1 cellular context compared by ENCODE assay signal in genomic region chr1:198713081-198713480, GRCh38.
TF ChIP-seq lines count a peak whose summit lies in the region.

No MANE protein-coding gene starts in this region.

TF ChIP-seq in GM12878, 131 proteins besides CTCF, POLR2A, EP300 and RAD21 (continued from another document):
- TF ChIP-seq CEBPZ (IDR thresholded peaks at IDR 0.05; ENCODE audit: low read depth, low read length), result no peak
- TF ChIP-seq ASH2L (IDR thresholded peaks at IDR 0.05; ENCODE audit: borderline replicate concordance, low read depth), result no peak
- no peak for TF ChIP-seq ZNF274 (IDR thresholded peaks at IDR 0.05; ENCODE audit: insufficient read depth, insufficient read length)
- no peak for TF ChIP-seq JUND (IDR thresholded peaks at IDR 0.05; ENCODE audit: low read depth, low read length)
- TF ChIP-seq, protein P1, sequence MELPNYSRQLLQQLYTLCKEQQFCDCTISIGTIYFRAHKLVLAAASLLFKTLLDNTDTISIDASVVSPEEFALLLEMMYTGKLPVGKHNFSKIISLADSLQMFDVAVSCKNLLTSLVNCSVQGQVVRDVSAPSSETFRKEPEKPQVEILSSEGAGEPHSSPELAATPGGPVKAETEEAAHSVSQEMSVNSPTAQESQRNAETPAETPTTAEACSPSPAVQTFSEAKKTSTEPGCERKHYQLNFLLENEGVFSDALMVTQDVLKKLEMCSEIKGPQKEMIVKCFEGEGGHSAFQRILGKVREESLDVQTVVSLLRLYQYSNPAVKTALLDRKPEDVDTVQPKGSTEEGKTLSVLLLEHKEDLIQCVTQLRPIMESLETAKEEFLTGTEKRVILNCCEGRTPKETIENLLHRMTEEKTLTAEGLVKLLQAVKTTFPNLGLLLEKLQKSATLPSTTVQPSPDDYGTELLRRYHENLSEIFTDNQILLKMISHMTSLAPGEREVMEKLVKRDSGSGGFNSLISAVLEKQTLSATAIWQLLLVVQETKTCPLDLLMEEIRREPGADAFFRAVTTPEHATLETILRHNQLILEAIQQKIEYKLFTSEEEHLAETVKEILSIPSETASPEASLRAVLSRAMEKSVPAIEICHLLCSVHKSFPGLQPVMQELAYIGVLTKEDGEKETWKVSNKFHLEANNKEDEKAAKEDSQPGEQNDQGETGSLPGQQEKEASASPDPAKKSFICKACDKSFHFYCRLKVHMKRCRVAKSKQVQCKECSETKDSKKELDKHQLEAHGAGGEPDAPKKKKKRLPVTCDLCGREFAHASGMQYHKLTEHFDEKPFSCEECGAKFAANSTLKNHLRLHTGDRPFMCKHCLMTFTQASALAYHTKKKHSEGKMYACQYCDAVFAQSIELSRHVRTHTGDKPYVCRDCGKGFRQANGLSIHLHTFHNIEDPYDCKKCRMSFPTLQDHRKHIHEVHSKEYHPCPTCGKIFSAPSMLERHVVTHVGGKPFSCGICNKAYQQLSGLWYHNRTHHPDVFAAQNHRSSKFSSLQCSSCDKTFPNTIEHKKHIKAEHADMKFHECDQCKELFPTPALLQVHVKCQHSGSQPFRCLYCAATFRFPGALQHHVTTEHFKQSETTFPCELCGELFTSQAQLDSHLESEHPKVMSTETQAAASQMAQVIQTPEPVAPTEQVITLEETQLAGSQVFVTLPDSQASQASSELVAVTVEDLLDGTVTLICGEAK (IDR thresholded peaks at IDR 0.05; ENCODE audit: borderline replicate concordance), result no peak
